ENCODE assay signal across 8 cellular contexts in the genomic region with DNA sequence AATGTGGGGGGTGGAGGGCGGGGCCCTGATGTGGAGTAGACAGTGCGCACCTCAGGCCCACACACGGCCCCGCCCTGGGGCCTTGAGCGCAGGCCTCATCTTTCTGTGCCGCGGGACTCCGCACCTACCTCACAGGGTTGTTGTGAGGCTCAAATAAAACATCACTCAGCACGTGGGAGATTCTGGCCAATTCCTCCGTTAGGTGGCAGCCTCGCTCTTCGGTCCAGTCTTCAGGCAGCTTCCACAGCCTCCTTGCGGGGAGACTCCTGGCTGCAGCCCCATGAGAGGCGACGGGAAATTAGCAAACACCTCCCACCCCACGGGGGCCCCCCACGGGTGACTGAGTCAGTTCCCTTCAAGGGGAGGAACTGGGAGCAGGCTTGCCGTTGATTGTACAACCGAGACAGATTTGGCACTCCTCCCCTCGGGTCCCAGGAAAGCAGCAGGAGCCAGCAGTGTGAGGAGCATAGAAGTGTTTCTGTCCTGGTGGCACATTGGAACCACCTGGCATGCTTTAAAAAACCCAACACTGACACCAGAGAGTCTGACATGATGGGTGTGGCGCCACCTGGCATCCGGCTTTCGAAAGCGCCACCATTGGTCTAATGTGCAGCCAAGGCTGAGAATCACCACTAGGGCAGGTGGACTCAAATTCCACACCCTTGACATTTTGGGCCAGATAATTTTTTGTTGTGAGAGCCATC. TPM values are rescaled to one million over a fixed set of nuclear protein-coding genes. Genes with fewer than 3 reads are reported as not detected.
DNase-seq lines count a peak whose midpoint lies in the region; ATAC-seq and TF ChIP-seq lines count a peak whose summit lies in the region.

No MANE protein-coding gene starts in this region.

- no peak overlapping the region for H3K9ac ChIP-seq in PC-3 (ENCODE audit: low read length)

- H3K9me3 Mint-ChIP-seq in natural killer cell treated with Interleukin-12 subunit alpha and Interleukin-12 subunit beta and Interleukin-15 and Interleukin-18, amount 100 ng/mL, for 72 hours = no peaks in the 10 kb centered on the region

- no peaks in the 10 kb centered on the region for H3K36me3 ChIP-seq in PC-3 (ENCODE audit: low read depth, low read length)

- no peaks in the 10 kb centered on the region for H3F3A ChIP-seq in PC-3 (ENCODE audit: low read length, unreplicated experiment)

- DNase-seq in AML-193 (lab: John Stamatoyannopoulos, UW) (peak; percentile 35 to 38), HL-60 (ENCODE audit: low read depth in 1 of 2, low spot score in 1 of 2) (peak; percentile 59 to 69), PC-3 (peak; percentile 17), epithelial cell of esophagus (ENCODE audit: low read depth) (peak; percentile 80), GF-D8 (lab: John Stamatoyannopoulos, UW) (no peak)
- no peak for DNase-seq in natural killer cell treated with Interleukin-12 subunit alpha and Interleukin-12 subunit beta and Interleukin-15 and Interleukin-18, amount 100 ng/mL, for 72 hours (ENCODE audit: low spot score)

- H3K4me2 ChIP-seq in PC-3 (ENCODE audit: low read length) = no peak overlapping the region

- H3K4me1 Mint-ChIP-seq in natural killer cell treated with Interleukin-12 subunit alpha and Interleukin-12 subunit beta and Interleukin-15 and Interleukin-18, amount 100 ng/mL, for 72 hours (ENCODE audit: low read depth in 2 of 2) = peaks cover 22 to 29% of the 10 kb centered on the region in 2 donors

- H3K27ac Mint-ChIP-seq in natural killer cell treated with Interleukin-12 subunit alpha and Interleukin-12 subunit beta and Interleukin-15 and Interleukin-18, amount 100 ng/mL, for 72 hours = no peak overlapping the region

- CTCF ChIA-PET in PC-3 (lab: Charles Lee) = no interaction called here

- no peak overlapping the region for H3K4me3 Mint-ChIP-seq in natural killer cell treated with Interleukin-12 subunit alpha and Interleukin-12 subunit beta and Interleukin-15 and Interleukin-18, amount 100 ng/mL, for 72 hours

- BruUV-seq in PC-3 (replicated peaks; lab: Mats Ljungman, UMichigan) = no TSS peak

- no peaks in the 10 kb centered on the region for H4K20me1 ChIP-seq in PC-3 (ENCODE audit: low read length)

- no peaks in the 10 kb centered on the region for H3K4me1 ChIP-seq in PC-3 (ENCODE audit: insufficient read depth, low read length)

- no peaks in the 10 kb centered on the region for H3K9me2 ChIP-seq in PC-3 (replicated peaks; ENCODE audit: low read length)

- no peak overlapping the region for H3K27ac ChIP-seq in HL-60 (replicated peaks)
- no peak overlapping the region for H3K27ac ChIP-seq in PC-3 (ENCODE audit: low read length)

- no peaks in the 10 kb centered on the region for H3K27me3 ChIP-seq in HL-60 (ENCODE audit: insufficient read depth, poor library complexity, severe bottlenecking)
- H3K27me3 ChIP-seq in PC-3 (ENCODE audit: low read length) = no peaks in the 10 kb centered on the region

- no peak overlapping the region for H2AFZ ChIP-seq in PC-3 (ENCODE audit: low read length)

- H3K4me3 ChIP-seq in HL-60 (replicated peaks; ENCODE audit: insufficient read depth, low read length) = no peak overlapping the region
- H3K4me3 ChIP-seq in PC-3 (ENCODE audit: low read length) = no peak overlapping the region
- H3K4me3 ChIP-seq in epithelial cell of esophagus (ENCODE audit: low read length) = no peak overlapping the region

- H3K9me3 ChIP-seq in PC-3 (ENCODE audit: low read length) = no peaks in the 10 kb centered on the region

- POLR2A ChIA-PET in PC-3 (lab: Charles Lee; ENCODE audit: unreplicated experiment) = no interaction called here

- peaks cover 16% of the 10 kb centered on the region for H3K79me2 ChIP-seq in PC-3 (ENCODE audit: low read length)

- ATAC-seq in PC-3 (no peak), GM18498 (IDR thresholded peaks at IDR 0.05; ENCODE audit: unreplicated experiment) (no peak), HG03159 (IDR thresholded peaks at IDR 0.05; ENCODE audit: unreplicated experiment) (no peak)
- peak; percentile 49 to 61 for ATAC-seq in natural killer cell treated with Interleukin-12 subunit alpha and Interleukin-12 subunit beta and Interleukin-15 and Interleukin-18, amount 100 ng/mL, for 72 hours

- peak; percentile 40 for TF ChIP-seq CTCF in HL-60 (IDR thresholded peaks at IDR 0.05; ENCODE audit: insufficient read depth, low read length)
- TF ChIP-seq CTCF in PC-3 (conservative IDR thresholded peaks at IDR 0.05; ENCODE audit: low read depth, low read length) = peak; percentile 34; the same call in 1 of the 2 replicates
- peak; percentile 61 for TF ChIP-seq CTCF in epithelial cell of esophagus (IDR thresholded peaks at IDR 0.05; ENCODE audit: insufficient read depth, low read depth, low read length, missing control alignments)

- peaks cover 4% of the 10 kb centered on the region for H3K36me3 Mint-ChIP-seq in natural killer cell treated with Interleukin-12 subunit alpha and Interleukin-12 subunit beta and Interleukin-15 and Interleukin-18, amount 100 ng/mL, for 72 hours

- intact Hi-C loops in PC-3 (cut with micrococcal nuclease) = no loop called here

- no peaks in the 10 kb centered on the region for H3K27me3 Mint-ChIP-seq in natural killer cell treated with Interleukin-12 subunit alpha and Interleukin-12 subunit beta and Interleukin-15 and Interleukin-18, amount 100 ng/mL, for 72 hours

RNA-seq across cellular contexts. Expression of a gene that starts 7.6 kb away (rescaled TPM):
- 8.8 and 9.2 TPM in 2 replicates for total RNA-seq in PC-3 (2014; rRNA removed)
- total RNA-seq in natural killer cell treated with Interleukin-12 subunit alpha and Interleukin-12 subunit beta and Interleukin-15 and Interleukin-18, amount 100 ng/mL, for 72 hours = 10 to 100 TPM; 10.5 to 22.6 TPM

RNA-seq across cellular contexts. Expression of a gene that starts 17.3 kb away (rescaled TPM):
- total RNA-seq in PC-3 (2014; rRNA removed) = 11.8 and 14.8 TPM in 2 replicates
- 10 to 100 TPM in 1 of 2 donors, 1 to 10 TPM in 1; 5.2 to 16.8 TPM for total RNA-seq in natural killer cell treated with Interleukin-12 subunit alpha and Interleukin-12 subunit beta and Interleukin-15 and Interleukin-18, amount 100 ng/mL, for 72 hours

Comparison
In these comparisons a context has a peak if more than half of its experiments do, and no peak if none do; other contexts are left out.
1. DNase-seq: peak in AML-193 (2 of 2), HL-60 (2 of 2), PC-3 (single experiment) and epithelial cell of esophagus (single experiment); none in natural killer cell treated with Interleukin-12 subunit alpha and Interleukin-12 subunit beta and Interleukin-15 and Interleukin-18, amount 100 ng/mL, for 72 hours (single experiment) and GF-D8 (single experiment).
2. ATAC-seq: peak in natural killer cell treated with Interleukin-12 subunit alpha and Interleukin-12 subunit beta and Interleukin-15 and Interleukin-18, amount 100 ng/mL, for 72 hours (2 of 2); none in PC-3 (single experiment), GM18498 (single experiment) and HG03159 (single experiment).
3. Peak in every context shown above with its lines, with median percentiles within 50 percentile points of each other: CTCF ChIP-seq.